Comparison of ENCODE assay signal across 1 cellular context in the genomic region with DNA sequence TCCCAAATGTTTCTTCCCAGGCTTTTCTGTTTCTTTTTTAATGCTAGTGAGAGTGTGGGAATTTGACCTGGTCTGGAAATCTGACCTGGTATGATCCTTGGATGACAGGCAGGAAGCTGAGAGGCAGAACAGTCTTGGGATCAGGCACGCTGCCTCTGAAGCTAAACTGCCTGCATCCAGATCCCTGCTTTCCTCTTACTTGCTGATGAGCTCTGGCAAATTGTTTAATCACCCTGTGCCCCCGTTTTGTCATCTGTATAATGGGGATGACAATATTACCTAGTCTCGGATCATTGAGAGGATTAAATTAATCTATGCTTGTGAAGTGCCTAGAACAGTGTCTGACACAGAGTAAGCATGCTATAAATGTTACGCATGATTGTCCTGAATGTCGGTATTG.
TF ChIP-seq lines count a peak whose summit lies in the region.

No MANE protein-coding gene starts in this region.

TF ChIP-seq in GM23338, 12 proteins besides CTCF, POLR2A, EP300 and RAD21 (continued from another document):
- TF ChIP-seq EZH2phosphoT487 (IDR thresholded peaks at IDR 0.05; ENCODE audit: unreplicated experiment) (no peak), ZNF114 (CRISPR knock-in tag; IDR thresholded peaks at IDR 0.05) (no peak), CREB1 (CRISPR knock-in tag; IDR thresholded peaks at IDR 0.05; ENCODE audit: low read depth) (no peak), EZH2 (IDR thresholded peaks at IDR 0.05; ENCODE audit: low read depth, unreplicated experiment) (no peak), NANOG (IDR thresholded peaks at IDR 0.05; ENCODE audit: borderline replicate concordance) (no peak), ZNF331 (CRISPR knock-in tag; IDR thresholded peaks at IDR 0.05; ENCODE audit: low read depth) (no peak), STAT1 (IDR thresholded peaks at IDR 0.05; ENCODE audit: unreplicated experiment) (no peak), ETS1 (IDR thresholded peaks at IDR 0.05) (no peak)
- TF ChIP-seq, protein P1, sequence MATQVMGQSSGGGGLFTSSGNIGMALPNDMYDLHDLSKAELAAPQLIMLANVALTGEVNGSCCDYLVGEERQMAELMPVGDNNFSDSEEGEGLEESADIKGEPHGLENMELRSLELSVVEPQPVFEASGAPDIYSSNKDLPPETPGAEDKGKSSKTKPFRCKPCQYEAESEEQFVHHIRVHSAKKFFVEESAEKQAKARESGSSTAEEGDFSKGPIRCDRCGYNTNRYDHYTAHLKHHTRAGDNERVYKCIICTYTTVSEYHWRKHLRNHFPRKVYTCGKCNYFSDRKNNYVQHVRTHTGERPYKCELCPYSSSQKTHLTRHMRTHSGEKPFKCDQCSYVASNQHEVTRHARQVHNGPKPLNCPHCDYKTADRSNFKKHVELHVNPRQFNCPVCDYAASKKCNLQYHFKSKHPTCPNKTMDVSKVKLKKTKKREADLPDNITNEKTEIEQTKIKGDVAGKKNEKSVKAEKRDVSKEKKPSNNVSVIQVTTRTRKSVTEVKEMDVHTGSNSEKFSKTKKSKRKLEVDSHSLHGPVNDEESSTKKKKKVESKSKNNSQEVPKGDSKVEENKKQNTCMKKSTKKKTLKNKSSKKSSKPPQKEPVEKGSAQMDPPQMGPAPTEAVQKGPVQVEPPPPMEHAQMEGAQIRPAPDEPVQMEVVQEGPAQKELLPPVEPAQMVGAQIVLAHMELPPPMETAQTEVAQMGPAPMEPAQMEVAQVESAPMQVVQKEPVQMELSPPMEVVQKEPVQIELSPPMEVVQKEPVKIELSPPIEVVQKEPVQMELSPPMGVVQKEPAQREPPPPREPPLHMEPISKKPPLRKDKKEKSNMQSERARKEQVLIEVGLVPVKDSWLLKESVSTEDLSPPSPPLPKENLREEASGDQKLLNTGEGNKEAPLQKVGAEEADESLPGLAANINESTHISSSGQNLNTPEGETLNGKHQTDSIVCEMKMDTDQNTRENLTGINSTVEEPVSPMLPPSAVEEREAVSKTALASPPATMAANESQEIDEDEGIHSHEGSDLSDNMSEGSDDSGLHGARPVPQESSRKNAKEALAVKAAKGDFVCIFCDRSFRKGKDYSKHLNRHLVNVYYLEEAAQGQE (IDR thresholded peaks at IDR 0.05; ENCODE audit: unreplicated experiment), result no peak
